In the genomic region with DNA sequence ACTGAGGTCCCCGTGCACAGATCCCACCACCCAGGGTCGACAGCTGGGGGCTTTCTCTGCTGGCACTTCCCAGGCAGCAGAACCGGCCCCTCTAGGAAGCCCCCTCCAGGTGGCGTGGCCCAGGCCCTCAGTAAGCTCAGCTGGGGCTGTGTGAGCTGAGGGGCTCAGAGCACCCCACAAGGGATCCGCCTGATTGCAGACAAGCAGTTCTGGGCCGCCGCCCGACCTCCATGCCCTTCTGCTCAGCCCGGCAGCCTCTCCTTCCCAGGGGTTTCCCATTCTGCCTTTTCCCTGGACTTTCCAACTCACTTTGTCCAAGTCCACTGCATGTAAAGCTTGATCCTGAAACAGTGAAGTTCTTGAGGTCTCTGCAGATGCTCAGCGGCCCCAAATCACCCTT, we compare ENCODE assay signal across 25 cellular contexts.
"Had no signal": no experiment of that assay in that cellular context is flagged by ENCODE, and none has a peak within 500 bp of the region (broad histone marks: within the 10 kb centered on the region; RNA-seq: fewer than 3 reads in every experiment).

No MANE protein-coding gene starts in this region.

- H3K27me3 ChIP-seq: colonic mucosa, esophagus squamous epithelium, gastroesophageal sphincter, right lobe of liver, spleen, suprapubic skin, thyroid gland had no signal

- H3K4me3 ChIP-seq: colonic mucosa, esophagus squamous epithelium, gastroesophageal sphincter, left ventricle myocardium inferior, lower lobe of right lung, psoas muscle, right lobe of liver, spleen, suprapubic skin, thyroid gland had no signal

- H3K4me1 ChIP-seq: colonic mucosa, gastroesophageal sphincter, lower lobe of right lung, parathyroid adenoma, psoas muscle, right lobe of liver, thyroid gland had no signal

- H3K27me3 Mint-ChIP-seq: memory B cell, type B pancreatic cell had no signal

- H3K9ac ChIP-seq: parathyroid adenoma had no signal

- H3K9me3 ChIP-seq: colonic mucosa, esophagus squamous epithelium, gastroesophageal sphincter, lower lobe of right lung, psoas muscle, right lobe of liver, suprapubic skin, thyroid gland had no signal

- H3K79me2 ChIP-seq: parathyroid adenoma had no signal

- H3K9me3 Mint-ChIP-seq: immature natural killer cell, memory B cell, mesothelial cell of epicardium, nephron, type B pancreatic cell had no signal

- DNase-seq: colonic mucosa; dermis blood vessel endothelial cell; esophagus squamous epithelium; foreskin fibroblast; glutamatergic neuron; immature natural killer cell; left cardiac atrium; left ventricle myocardium inferior; lower lobe of right lung; psoas muscle; retina; right lobe of liver; spleen; stimulated activated CD4-positive, alpha-beta T cell treated with anti-CD3 and anti-CD28 coated beads, Interleukin-15, amount 100 ng/mL, for 24 hours; stimulated activated CD4-positive, alpha-beta T cell treated with anti-CD3 and anti-CD28 coated beads, Interleukin-1b, Interleukin-23, amount 100 ng/mL, for 48 hours; stimulated activated CD4-positive, alpha-beta T cell treated with anti-CD3 and anti-CD28 coated beads, Interleukin-4, amount 100 ng/mL, for 24 hours; stimulated activated naive CD4-positive, alpha-beta T cell; thyroid gland had no signal

- H3K36me3 Mint-ChIP-seq: type B pancreatic cell had no signal

- H3K36me3 ChIP-seq: colonic mucosa, right lobe of liver had no signal

- H2AFZ ChIP-seq: parathyroid adenoma had no signal

- H3K27ac Mint-ChIP-seq: memory B cell, mesothelial cell of epicardium, nephron, type B pancreatic cell had no signal

- H3K4me3 Mint-ChIP-seq: immature natural killer cell, memory B cell, mesothelial cell of epicardium, nephron, type B pancreatic cell had no signal

- ATAC-seq: gastroesophageal sphincter, left cardiac atrium, right lobe of liver had no signal

- H3K27ac ChIP-seq: colonic mucosa, esophagus squamous epithelium, gastroesophageal sphincter, left ventricle myocardium inferior, lower lobe of right lung, parathyroid adenoma, psoas muscle, right lobe of liver, spleen, suprapubic skin, thyroid gland had no signal
